3 cellular contexts compared by ENCODE assay signal in genomic region chr4:57965431-57965830, GRCh38.
DNase-seq lines count a peak whose midpoint lies in the region; ATAC-seq and TF ChIP-seq lines count a peak whose summit lies in the region.
"Not testable (repeated sequence)": the region's sequence is repeated elsewhere in the genome, so short reads cannot be mapped to it uniquely, and the experiment has no call there.

No MANE protein-coding gene starts in this region.

- not testable (repeated sequence) for H3K27me3 Mint-ChIP-seq in chondrocyte (ENCODE audit: low read depth)

- not testable (repeated sequence) for H3K27ac Mint-ChIP-seq in chondrocyte (ENCODE audit: unreplicated experiment)

- H3K9me3 Mint-ChIP-seq in chondrocyte (ENCODE audit: low read depth): peaks cover 18% of the 10 kb centered on the region

- H3K4me1 Mint-ChIP-seq in chondrocyte (ENCODE audit: low read depth): not testable (repeated sequence)

- H3K4me3 Mint-ChIP-seq in chondrocyte (ENCODE audit: unreplicated experiment): not testable (repeated sequence)

- H3K36me3 Mint-ChIP-seq in chondrocyte (ENCODE audit: low read depth): not testable (repeated sequence)

- TF ChIP-seq CTCF in chondrocyte (IDR thresholded peaks at IDR 0.05): not testable (repeated sequence)

- peak; percentile 6 for DNase-seq in activated gamma-delta T cell (lab: John Stamatoyannopoulos, UW)
- DNase-seq in chondrocyte (ENCODE audit: low spot score): peak; percentile 65
- peak; percentile 32 for DNase-seq in Right ventricle myocardium superior

- intact Hi-C loops in Right ventricle myocardium superior (cut with DNase I): not testable (repeated sequence)

- ATAC-seq in Right ventricle myocardium superior (ENCODE audit: poor library complexity): not testable (repeated sequence)

Comparison
In these comparisons a context has a peak if more than half of its experiments do, and no peak if none do; other contexts are left out.
1. DNase-seq: peak in every context shown above with its lines; median percentile 65 in chondrocyte; 32 in Right ventricle myocardium superior; 6 in activated gamma-delta T cell.